Comparison of ENCODE assay signal across 8 cellular contexts in the genomic region with DNA sequence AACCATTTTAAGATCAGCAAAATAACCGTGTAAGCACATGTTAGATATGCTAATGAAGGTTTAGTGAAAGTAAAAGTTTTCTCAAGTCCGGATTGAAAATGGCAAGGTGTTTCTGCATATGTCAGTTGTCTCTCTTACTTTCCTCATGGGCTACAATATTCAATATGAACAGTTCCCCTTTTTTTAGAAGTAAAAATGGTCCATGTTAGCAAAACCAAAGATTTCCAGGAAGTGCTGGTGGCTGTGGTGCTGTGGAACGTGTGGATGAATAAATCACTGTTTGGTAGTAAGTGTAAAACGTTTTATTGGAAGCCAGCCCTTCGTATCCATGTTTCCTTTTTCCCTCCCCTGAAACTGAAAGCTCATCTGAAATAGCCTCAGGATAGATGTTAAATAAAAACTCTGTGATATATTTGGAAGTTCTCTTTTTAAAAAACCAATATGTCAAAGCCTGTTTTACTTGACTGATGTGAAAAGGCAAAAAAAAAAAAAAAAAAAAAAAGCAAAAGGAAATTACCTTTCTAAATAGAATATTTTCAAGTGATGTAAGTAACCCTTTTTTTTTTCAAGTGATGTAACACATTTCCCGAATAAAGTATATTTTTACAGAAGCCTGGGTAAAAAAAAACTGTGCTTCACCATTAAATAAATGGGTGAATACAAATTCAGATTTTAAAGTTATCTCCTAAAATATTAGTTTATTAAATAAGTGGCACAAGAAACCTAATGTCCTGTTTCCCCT. TPM values are rescaled to one million over a fixed set of nuclear protein-coding genes. Genes with fewer than 3 reads are reported as not detected.
A peak's percentile ranks its signal among the peaks of the same experiment; 100 is the strongest.
DNase-seq lines count a peak whose midpoint lies in the region; ATAC-seq and TF ChIP-seq lines count a peak whose summit lies in the region.

No MANE protein-coding gene starts in this region.

- ATAC-seq in natural killer cell treated with Interleukin-12 subunit alpha and Interleukin-12 subunit beta and Interleukin-15 and Interleukin-18, amount 100 ng/mL, for 72 hours: no peak
- no peak for ATAC-seq in natural killer cell
- no peak for ATAC-seq in HG03196 (IDR thresholded peaks at IDR 0.05; ENCODE audit: unreplicated experiment)

- TF ChIP-seq POLR2A in transverse colon (IDR thresholded peaks at IDR 0.05) (no peak), lower leg skin (IDR thresholded peaks at IDR 0.05) (no peak)

- no peaks in the 10 kb centered on the region for H3K36me3 Mint-ChIP-seq in natural killer cell treated with Interleukin-12 subunit alpha and Interleukin-12 subunit beta and Interleukin-15 and Interleukin-18, amount 100 ng/mL, for 72 hours
- no peaks in the 10 kb centered on the region for H3K36me3 Mint-ChIP-seq in natural killer cell

- no peaks in the 10 kb centered on the region for H3K9me3 Mint-ChIP-seq in natural killer cell treated with Interleukin-12 subunit alpha and Interleukin-12 subunit beta and Interleukin-15 and Interleukin-18, amount 100 ng/mL, for 72 hours
- no peaks in the 10 kb centered on the region for H3K9me3 Mint-ChIP-seq in natural killer cell

- no peak overlapping the region for H3K27ac Mint-ChIP-seq in natural killer cell treated with Interleukin-12 subunit alpha and Interleukin-12 subunit beta and Interleukin-15 and Interleukin-18, amount 100 ng/mL, for 72 hours
- H3K27ac Mint-ChIP-seq in natural killer cell: no peak overlapping the region

- peak overlapping the region; percentile 35 for H3K4me3 Mint-ChIP-seq in natural killer cell treated with Interleukin-12 subunit alpha and Interleukin-12 subunit beta and Interleukin-15 and Interleukin-18, amount 100 ng/mL, for 72 hours
- no peak overlapping the region for H3K4me3 Mint-ChIP-seq in natural killer cell

- no peaks in the 10 kb centered on the region for H3K36me3 ChIP-seq in transverse colon

- TF ChIP-seq CTCF in natural killer cell (IDR thresholded peaks at IDR 0.05): no peak
- TF ChIP-seq CTCF in transverse colon (IDR thresholded peaks at IDR 0.05): no peak
- TF ChIP-seq CTCF in lower leg skin (IDR thresholded peaks at IDR 0.05): no peak

- H3K4me1 ChIP-seq in transverse colon: peaks cover 0 to 24% (median 21%) of the 10 kb centered on the region in 4 donors

- H3K27ac ChIP-seq in transverse colon: peak overlapping the region; percentile 18 to 71 (median 59)

- TF ChIP-seq EP300 in transverse colon (IDR thresholded peaks at IDR 0.05; ENCODE audit: low read depth): no peak

- H3K27me3 ChIP-seq in transverse colon: no peaks in the 10 kb centered on the region

- H3K9me3 ChIP-seq in transverse colon: no peaks in the 10 kb centered on the region

- in situ Hi-C loops in transverse colon (cut with MboI; ENCODE audit: low pct_ligation_motif_present in 1 of 4, low pct_unique_long_range_greater_than_20kb in 1 of 4, low sequenced_read_pairs in 3 of 4): no loop called here

- WGBS in transverse colon (ENCODE audit: low coverage in 1 of 2), 2 donors: 3 to 9% methylated on average over 5 to 6 of the region's 6 CpGs
- 8 to 9% methylated on average over 6 of the region's 6 CpGs for WGBS in lower leg skin, 2 donors

- H3K27me3 Mint-ChIP-seq in natural killer cell treated with Interleukin-12 subunit alpha and Interleukin-12 subunit beta and Interleukin-15 and Interleukin-18, amount 100 ng/mL, for 72 hours: peaks cover 9 to 32% of the 10 kb centered on the region in 2 donors
- H3K27me3 Mint-ChIP-seq in natural killer cell (ENCODE audit: low read depth in 2 of 2): peaks cover 11 to 22% of the 10 kb centered on the region in 2 donors

- H3K4me1 Mint-ChIP-seq in natural killer cell treated with Interleukin-12 subunit alpha and Interleukin-12 subunit beta and Interleukin-15 and Interleukin-18, amount 100 ng/mL, for 72 hours (ENCODE audit: low read depth in 2 of 2): no peaks in the 10 kb centered on the region
- H3K4me1 Mint-ChIP-seq in natural killer cell: peaks cover 0 to 5% of the 10 kb centered on the region in 2 donors

- no peak for DNase-seq in natural killer cell treated with Interleukin-12 subunit alpha and Interleukin-12 subunit beta and Interleukin-15 and Interleukin-18, amount 100 ng/mL, for 72 hours (ENCODE audit: low spot score)
- no peak for DNase-seq in natural killer cell
- peak; percentile 30 to 48 for DNase-seq in NOMO-1 (lab: John Stamatoyannopoulos, UW; ENCODE audit: unreplicated experiment in 2 of 2)
- DNase-seq in globus pallidus (ENCODE audit: low spot score): peak; percentile 37
- no peak for DNase-seq in transverse colon
- DNase-seq in NCI-H1048 (lab: John Stamatoyannopoulos, UW): no peak
- DNase-seq in lower leg skin (ENCODE audit: low spot score in 2 of 2): no peak

- H3K4me3 ChIP-seq in transverse colon (peak overlapping the region in 2 of 4 donors; percentile 10 to 37), lower leg skin (ENCODE audit: low read depth, poor library complexity, severe bottlenecking) (no peak overlapping the region)

- intact Hi-C loops in natural killer cell (cut with micrococcal nuclease): no loop called here
- intact Hi-C loops in transverse colon (cut with DNase I; ENCODE audit: low total_unique reads): no loop called here
- intact Hi-C loops in lower leg skin (cut with DNase I; ENCODE audit: low total_unique reads): no loop called here

RNA-seq across cellular contexts. Expression of a gene that starts 41.9 kb away (rescaled TPM):
- total RNA-seq in natural killer cell treated with Interleukin-12 subunit alpha and Interleukin-12 subunit beta and Interleukin-15 and Interleukin-18, amount 100 ng/mL, for 72 hours: 1 to 10 TPM in 1 of 2 donors, under 1 TPM in 1; 0.29 to 3.3 TPM
- total RNA-seq in natural killer cell (1 to 10 TPM in 1 of 3 donors, under 1 TPM in 2; 0.29 to 1.4 (median 0.54) TPM), transverse colon (10 to 100 TPM; 35.4 to 93.9 (median 58.3) TPM), lower leg skin (10 to 100 TPM; 29.7 to 59.9 (median 42.3) TPM)

Comparison
In these comparisons a context has a peak if more than half of its experiments do, and no peak if none do; other contexts are left out.
1. DNase-seq: peak in NOMO-1 (2 of 2) and globus pallidus (single experiment); none in natural killer cell treated with Interleukin-12 subunit alpha and Interleukin-12 subunit beta and Interleukin-15 and Interleukin-18, amount 100 ng/mL, for 72 hours (single experiment), natural killer cell (single experiment), transverse colon (single experiment), NCI-H1048 (single experiment) and lower leg skin (0 of 2).
2. RNA of a gene that starts 41.9 kb away (total RNA-seq): 35.4 to 93.9 TPM in transverse colon and 29.7 to 59.9 TPM in lower leg skin; 0.29 to 3.3 TPM in natural killer cell treated with Interleukin-12 subunit alpha and Interleukin-12 subunit beta and Interleukin-15 and Interleukin-18, amount 100 ng/mL, for 72 hours and 0.29 to 1.4 TPM in natural killer cell; every median in the first group is over 4 times any median in the second.